29 cellular contexts compared by ENCODE assay signal in genomic region chr9:76135902-76136301, GRCh38.
DNase-seq lines count a peak whose midpoint lies in the region; ATAC-seq and TF ChIP-seq lines count a peak whose summit lies in the region.
"Had no signal": no experiment of that assay in that cellular context is flagged by ENCODE, and none has a peak within 500 bp of the region (broad histone marks: within the 10 kb centered on the region; RNA-seq: fewer than 3 reads in every experiment).

No MANE protein-coding gene starts in this region.

- POLR2A ChIA-PET in CD8-positive, alpha-beta T cell (lab: Charles Lee), result no interaction called here
- POLR2A ChIA-PET in WTC11 (lab: Charles Lee), result no interaction called here

- no peaks in the 10 kb centered on the region for H3K9me3 ChIP-seq in CD8-positive, alpha-beta T cell (ENCODE audit: low read length)
- H3K9me3 ChIP-seq: colonic mucosa, neutrophil, right lobe of liver, suprapubic skin had no signal

- H3K4me1 ChIP-seq in CD8-positive, alpha-beta T cell (ENCODE audit: insufficient read depth, low read length), result no peaks in the 10 kb centered on the region
- H3K4me1 ChIP-seq: colonic mucosa, right lobe of liver had no signal

- no peaks in the 10 kb centered on the region for H3K9me3 Mint-ChIP-seq in CD8-positive, alpha-beta T cell
- no peaks in the 10 kb centered on the region for H3K9me3 Mint-ChIP-seq in WTC11
- H3K9me3 Mint-ChIP-seq: activated CD4-positive, alpha-beta memory T cell treated with anti-CD3 and anti-CD28 coated beads for 36 hours; stimulated activated naive B cell treated with anti-CD40 and anti-IgM and Interleukin-4, amounts not matched to agents 10 μg/mL and 1 μg/mL and 100 μg/mL, for 72 hours had no signal

- no peak overlapping the region for H3K4me3 Mint-ChIP-seq in CD8-positive, alpha-beta T cell
- H3K4me3 Mint-ChIP-seq in WTC11, result no peak overlapping the region
- H3K4me3 Mint-ChIP-seq: activated CD4-positive, alpha-beta memory T cell treated with anti-CD3 and anti-CD28 coated beads for 36 hours; stimulated activated naive B cell treated with anti-CD40 and anti-IgM and Interleukin-4, amounts not matched to agents 10 μg/mL and 1 μg/mL and 100 μg/mL, for 72 hours had no signal

- H3K36me3 ChIP-seq in CD8-positive, alpha-beta T cell (ENCODE audit: insufficient read depth, low read length), result no peaks in the 10 kb centered on the region
- H3K36me3 ChIP-seq: cardiac muscle cell, colonic mucosa, neutrophil, right lobe of liver, suprapubic skin had no signal

- no peaks in the 10 kb centered on the region for H3K27me3 Mint-ChIP-seq in CD8-positive, alpha-beta T cell (ENCODE audit: low read depth)
- no peaks in the 10 kb centered on the region for H3K27me3 Mint-ChIP-seq in WTC11 (ENCODE audit: low read depth)
- H3K27me3 Mint-ChIP-seq: activated CD4-positive, alpha-beta memory T cell treated with anti-CD3 and anti-CD28 coated beads for 36 hours; progenitor cell of endocrine pancreas; stimulated activated naive B cell treated with anti-CD40 and anti-IgM and Interleukin-4, amounts not matched to agents 10 μg/mL and 1 μg/mL and 100 μg/mL, for 72 hours had no signal

- no peak overlapping the region for H3K27ac Mint-ChIP-seq in CD8-positive, alpha-beta T cell
- no peak overlapping the region for H3K27ac Mint-ChIP-seq in WTC11
- H3K27ac Mint-ChIP-seq: activated CD4-positive, alpha-beta memory T cell treated with anti-CD3 and anti-CD28 coated beads for 36 hours; progenitor cell of endocrine pancreas; stimulated activated naive B cell treated with anti-CD40 and anti-IgM and Interleukin-4, amounts not matched to agents 10 μg/mL and 1 μg/mL and 100 μg/mL, for 72 hours had no signal

- no peak for TF ChIP-seq CTCF in fibroblast of mammary gland (conservative IDR thresholded peaks at IDR 0.05; ENCODE audit: control insufficient read depth, insufficient read depth, low read depth, low read length)
- no peak for TF ChIP-seq CTCF in CD8-positive, alpha-beta T cell (IDR thresholded peaks at IDR 0.05)
- TF ChIP-seq CTCF in WTC11 (IDR thresholded peaks at IDR 0.05), result no peak

- H3K4me3 ChIP-seq in fibroblast of mammary gland (ENCODE audit: control insufficient read depth, low read depth, low read length), result no peak overlapping the region
- H3K4me3 ChIP-seq in CD8-positive, alpha-beta T cell (ENCODE audit: low read depth, low read length), result no peak overlapping the region
- H3K4me3 ChIP-seq: cardiac muscle cell, colonic mucosa, right lobe of liver, suprapubic skin had no signal

- CTCF ChIA-PET in CD8-positive, alpha-beta T cell (lab: Charles Lee), result interaction anchor here (1.7 kb wide), 1 partner anchor 17 kb away, joined by 3 read pairs; no protein-coding TSS in a partner anchor
- CTCF ChIA-PET in WTC11 (lab: Charles Lee), result interaction anchor here (1.3 kb wide), 1 partner anchor 157 kb away, joined by 3 read pairs; no protein-coding TSS in a partner anchor

- peaks cover 3% of the 10 kb centered on the region for H3K4me1 Mint-ChIP-seq in CD8-positive, alpha-beta T cell (ENCODE audit: low read depth)
- H3K4me1 Mint-ChIP-seq in WTC11, result peaks cover 29% of the 10 kb centered on the region

- intact Hi-C loops in CD8-positive, alpha-beta T cell (cut with DNase I, micrococcal nuclease), result no loop called here

- peak; percentile 52 for DNase-seq in NCI-H1105 treated with DMSO at 0.1 percent for 48 hours (lab: John Stamatoyannopoulos, UW)
- no peak for DNase-seq in NCI-H1105 (lab: John Stamatoyannopoulos, UW)
- DNase-seq in NCI-H345 (lab: John Stamatoyannopoulos, UW), result peak; percentile 38
- peak; percentile 16 for DNase-seq in fibroblast of mammary gland (ENCODE audit: low read depth)
- DNase-seq in stromal cell of bone marrow (ENCODE audit: low read depth), result peak; percentile 11
- no peak for DNase-seq in CD8-positive, alpha-beta T cell
- no peak for DNase-seq in WTC11 (ENCODE audit: low spot score)
- DNase-seq: 8988T; activated CD4-positive, alpha-beta memory T cell treated with anti-CD3 and anti-CD28 coated beads for 36 hours; activated CD8-positive, alpha-beta memory T cell treated with anti-CD3 and anti-CD28 coated beads, Interleukin-2, amount 50 U/mL, for 48 hours; activated naive CD4-positive, alpha-beta T cell treated with anti-CD3 and anti-CD28 coated beads, Interleukin-2, amount 50 U/mL, for 16 hours; colonic mucosa; effector memory CD4-positive, alpha-beta T cell; erythroblast; H7; hippocampal formation; NCI-H1436; NCI-H774; right lobe of liver; stimulated activated CD4-positive, alpha-beta T cell treated with anti-CD3 and anti-CD28 coated beads, Interleukin-4, amount 100 ng/mL, for 4 hours; stimulated activated naive B cell treated with anti-CD40 and anti-IgM and Interleukin-4, amounts not matched to agents 10 μg/mL and 1 μg/mL and 100 μg/mL, for 72 hours; T-helper 1 cell had no signal

- no peak overlapping the region for H3K27ac ChIP-seq in CD8-positive, alpha-beta T cell (ENCODE audit: low read depth, low read length)
- H3K27ac ChIP-seq: cardiac muscle cell, colonic mucosa, neutrophil, right lobe of liver, RWPE1, suprapubic skin had no signal

- H3K36me3 Mint-ChIP-seq in CD8-positive, alpha-beta T cell, result peaks cover 14% of the 10 kb centered on the region
- H3K36me3 Mint-ChIP-seq in WTC11, result no peaks in the 10 kb centered on the region
- H3K36me3 Mint-ChIP-seq: activated CD4-positive, alpha-beta memory T cell treated with anti-CD3 and anti-CD28 coated beads for 36 hours; stimulated activated naive B cell treated with anti-CD40 and anti-IgM and Interleukin-4, amounts not matched to agents 10 μg/mL and 1 μg/mL and 100 μg/mL, for 72 hours had no signal

- H3K27me3 ChIP-seq in CD8-positive, alpha-beta T cell (ENCODE audit: insufficient read depth, low read length), result no peaks in the 10 kb centered on the region
- H3K27me3 ChIP-seq: cardiac muscle cell, colonic mucosa, neutrophil, right lobe of liver, suprapubic skin had no signal

- no peak for ATAC-seq in CD8-positive, alpha-beta T cell
- ATAC-seq in WTC11 (no peak), GM19395 (IDR thresholded peaks at IDR 0.05; ENCODE audit: unreplicated experiment) (no peak)
- ATAC-seq: activated CD4-positive, CD25-positive, alpha-beta regulatory T cell treated with anti-CD3 and anti-CD28 coated beads, Interleukin-2, amount 50 U/mL, for 24 hours; right lobe of liver; stimulated activated naive B cell treated with anti-CD40 and anti-IgM and Interleukin-4, amounts not matched to agents 10 μg/mL and 1 μg/mL and 100 μg/mL, for 72 hours had no signal

TF ChIP-seq in WTC11, 78 proteins besides CTCF, POLR2A, EP300 and RAD21 (continues in another document):
- TF ChIP-seq ATF2 (CRISPR knock-in tag; IDR thresholded peaks at IDR 0.05; ENCODE audit: borderline replicate concordance, low read depth) (no peak), ATF3 (CRISPR knock-in tag; conservative IDR thresholded peaks at IDR 0.05) (no peak), ZNF512 (CRISPR knock-in tag; IDR thresholded peaks at IDR 0.05; ENCODE audit: borderline replicate concordance) (no peak), SOX15 (CRISPR knock-in tag; IDR thresholded peaks at IDR 0.05) (no peak), TP53 (CRISPR knock-in tag; IDR thresholded peaks at IDR 0.05) (no peak), ZNF138 (CRISPR knock-in tag; conservative IDR thresholded peaks at IDR 0.05) (no peak), ELF4 (CRISPR knock-in tag; IDR thresholded peaks at IDR 0.05; ENCODE audit: low read depth) (no peak), FOXJ3 (CRISPR knock-in tag; IDR thresholded peaks at IDR 0.05; ENCODE audit: borderline replicate concordance) (no peak), USF2 (CRISPR knock-in tag; IDR thresholded peaks at IDR 0.05) (no peak), JAZF1 (CRISPR knock-in tag; IDR thresholded peaks at IDR 0.05) (no peak), MXD4 (CRISPR knock-in tag; IDR thresholded peaks at IDR 0.05; ENCODE audit: borderline replicate concordance) (no peak)

Comparison
In these comparisons a context has a peak if more than half of its experiments do, and no peak if none do; other contexts are left out.
1. DNase-seq: peak in NCI-H1105 treated with DMSO at 0.1 percent for 48 hours (single experiment), NCI-H345 (single experiment), fibroblast of mammary gland (single experiment) and stromal cell of bone marrow (single experiment); none in NCI-H1105 (single experiment), CD8-positive, alpha-beta T cell (0 of 7) and WTC11 (single experiment).